2 cellular contexts compared by ENCODE assay signal in the genomic region with DNA sequence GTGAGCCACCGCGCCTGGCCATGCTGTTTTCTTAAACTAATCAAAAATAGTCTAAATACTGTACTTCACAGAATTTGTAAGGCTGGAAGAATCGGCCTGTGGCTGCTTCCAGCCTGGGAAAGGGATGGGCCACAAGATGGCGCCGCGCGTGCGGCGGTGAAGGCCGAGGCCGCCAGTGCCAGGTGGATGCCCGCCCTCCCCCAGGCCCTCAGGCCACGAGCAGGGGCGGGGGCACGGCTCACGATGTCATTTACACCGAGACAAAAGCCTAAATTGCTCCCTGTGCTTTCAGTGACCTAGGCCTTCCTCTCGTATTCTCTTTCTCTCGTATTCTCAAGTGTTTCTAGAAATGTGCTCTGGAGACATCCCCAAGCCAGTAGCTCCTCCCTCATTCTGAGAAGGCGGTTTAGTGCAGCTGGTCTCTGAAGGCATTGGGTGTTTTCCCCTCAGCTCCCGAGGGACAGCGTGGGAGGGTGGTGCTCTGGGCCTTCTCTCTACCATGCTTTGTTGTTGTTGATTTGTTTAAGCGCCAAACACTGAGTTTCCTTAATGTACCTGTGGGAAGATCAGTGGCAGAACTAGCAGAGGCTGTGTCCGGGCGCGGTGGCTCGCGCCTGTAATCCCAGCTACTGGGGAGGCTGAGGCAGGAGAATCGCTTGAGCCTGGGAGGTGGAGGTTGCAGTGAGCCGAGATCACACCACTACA.
TF ChIP-seq lines count a peak whose summit lies in the region.

No MANE protein-coding gene starts in this region.

TF ChIP-seq in IMR-90, 13 proteins besides CTCF, POLR2A, EP300 and RAD21:
- TF ChIP-seq MAFK (IDR thresholded peaks at IDR 0.05; ENCODE audit: low read depth, low read length) (no peak), CHD1 (IDR thresholded peaks at IDR 0.05; ENCODE audit: low read depth, low read length) (peak; percentile 67; the same call in 1 of the 2 replicates), MXI1 (IDR thresholded peaks at IDR 0.05; ENCODE audit: borderline replicate concordance, low read depth, low read length) (peak; percentile 48; the same call in 1 of the 2 replicates), FOS (IDR thresholded peaks at IDR 0.05; ENCODE audit: low read depth, low read length) (no peak), RFX5 (IDR thresholded peaks at IDR 0.05; ENCODE audit: low read depth, low read length) (no peak), MAZ (IDR thresholded peaks at IDR 0.05; ENCODE audit: borderline replicate concordance, low read depth, low read length) (peak; percentile 74), NFE2L2 (IDR thresholded peaks at IDR 0.05; ENCODE audit: low read depth, low read length) (no peak), BHLHE40 (IDR thresholded peaks at IDR 0.05; ENCODE audit: low read depth, low read length) (no peak), CEBPB (IDR thresholded peaks at IDR 0.05; ENCODE audit: low read depth, low read length) (no peak), SMC3 (IDR thresholded peaks at IDR 0.05; ENCODE audit: low read depth, low read length) (peak; percentile 91)
- TF ChIP-seq, protein P1, sequence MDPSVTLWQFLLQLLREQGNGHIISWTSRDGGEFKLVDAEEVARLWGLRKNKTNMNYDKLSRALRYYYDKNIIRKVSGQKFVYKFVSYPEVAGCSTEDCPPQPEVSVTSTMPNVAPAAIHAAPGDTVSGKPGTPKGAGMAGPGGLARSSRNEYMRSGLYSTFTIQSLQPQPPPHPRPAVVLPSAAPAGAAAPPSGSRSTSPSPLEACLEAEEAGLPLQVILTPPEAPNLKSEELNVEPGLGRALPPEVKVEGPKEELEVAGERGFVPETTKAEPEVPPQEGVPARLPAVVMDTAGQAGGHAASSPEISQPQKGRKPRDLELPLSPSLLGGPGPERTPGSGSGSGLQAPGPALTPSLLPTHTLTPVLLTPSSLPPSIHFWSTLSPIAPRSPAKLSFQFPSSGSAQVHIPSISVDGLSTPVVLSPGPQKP (IDR thresholded peaks at IDR 0.05; ENCODE audit: borderline replicate concordance, low read depth, low read length), result no peak

TF ChIP-seq in neural cell, 6 proteins besides CTCF, POLR2A, EP300 and RAD21:
- TF ChIP-seq, protein P2, sequence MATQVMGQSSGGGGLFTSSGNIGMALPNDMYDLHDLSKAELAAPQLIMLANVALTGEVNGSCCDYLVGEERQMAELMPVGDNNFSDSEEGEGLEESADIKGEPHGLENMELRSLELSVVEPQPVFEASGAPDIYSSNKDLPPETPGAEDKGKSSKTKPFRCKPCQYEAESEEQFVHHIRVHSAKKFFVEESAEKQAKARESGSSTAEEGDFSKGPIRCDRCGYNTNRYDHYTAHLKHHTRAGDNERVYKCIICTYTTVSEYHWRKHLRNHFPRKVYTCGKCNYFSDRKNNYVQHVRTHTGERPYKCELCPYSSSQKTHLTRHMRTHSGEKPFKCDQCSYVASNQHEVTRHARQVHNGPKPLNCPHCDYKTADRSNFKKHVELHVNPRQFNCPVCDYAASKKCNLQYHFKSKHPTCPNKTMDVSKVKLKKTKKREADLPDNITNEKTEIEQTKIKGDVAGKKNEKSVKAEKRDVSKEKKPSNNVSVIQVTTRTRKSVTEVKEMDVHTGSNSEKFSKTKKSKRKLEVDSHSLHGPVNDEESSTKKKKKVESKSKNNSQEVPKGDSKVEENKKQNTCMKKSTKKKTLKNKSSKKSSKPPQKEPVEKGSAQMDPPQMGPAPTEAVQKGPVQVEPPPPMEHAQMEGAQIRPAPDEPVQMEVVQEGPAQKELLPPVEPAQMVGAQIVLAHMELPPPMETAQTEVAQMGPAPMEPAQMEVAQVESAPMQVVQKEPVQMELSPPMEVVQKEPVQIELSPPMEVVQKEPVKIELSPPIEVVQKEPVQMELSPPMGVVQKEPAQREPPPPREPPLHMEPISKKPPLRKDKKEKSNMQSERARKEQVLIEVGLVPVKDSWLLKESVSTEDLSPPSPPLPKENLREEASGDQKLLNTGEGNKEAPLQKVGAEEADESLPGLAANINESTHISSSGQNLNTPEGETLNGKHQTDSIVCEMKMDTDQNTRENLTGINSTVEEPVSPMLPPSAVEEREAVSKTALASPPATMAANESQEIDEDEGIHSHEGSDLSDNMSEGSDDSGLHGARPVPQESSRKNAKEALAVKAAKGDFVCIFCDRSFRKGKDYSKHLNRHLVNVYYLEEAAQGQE (IDR thresholded peaks at IDR 0.05; ENCODE audit: borderline replicate concordance), result no peak
- TF ChIP-seq SMC3 (conservative IDR thresholded peaks at IDR 0.05; ENCODE audit: poor library complexity), result peak; percentile 99
- no peak for TF ChIP-seq EZH2 (IDR thresholded peaks at IDR 0.05; ENCODE audit: borderline replicate concordance, insufficient read depth, low read length, poor library complexity, severe bottlenecking)
- TF ChIP-seq POLR2AphosphoS5 (IDR thresholded peaks at IDR 0.05), result no peak
- no peak for TF ChIP-seq TAF1 (IDR thresholded peaks at IDR 0.05; ENCODE audit: low read depth)
- peak; percentile 46 for TF ChIP-seq MXI1 (conservative IDR thresholded peaks at IDR 0.05; ENCODE audit: poor library complexity, severe bottlenecking)
TF ChIP-seq in neural cell: peak in this region for 2.
